Comparison of ENCODE assay signal across 8 cellular contexts in the genomic region with DNA sequence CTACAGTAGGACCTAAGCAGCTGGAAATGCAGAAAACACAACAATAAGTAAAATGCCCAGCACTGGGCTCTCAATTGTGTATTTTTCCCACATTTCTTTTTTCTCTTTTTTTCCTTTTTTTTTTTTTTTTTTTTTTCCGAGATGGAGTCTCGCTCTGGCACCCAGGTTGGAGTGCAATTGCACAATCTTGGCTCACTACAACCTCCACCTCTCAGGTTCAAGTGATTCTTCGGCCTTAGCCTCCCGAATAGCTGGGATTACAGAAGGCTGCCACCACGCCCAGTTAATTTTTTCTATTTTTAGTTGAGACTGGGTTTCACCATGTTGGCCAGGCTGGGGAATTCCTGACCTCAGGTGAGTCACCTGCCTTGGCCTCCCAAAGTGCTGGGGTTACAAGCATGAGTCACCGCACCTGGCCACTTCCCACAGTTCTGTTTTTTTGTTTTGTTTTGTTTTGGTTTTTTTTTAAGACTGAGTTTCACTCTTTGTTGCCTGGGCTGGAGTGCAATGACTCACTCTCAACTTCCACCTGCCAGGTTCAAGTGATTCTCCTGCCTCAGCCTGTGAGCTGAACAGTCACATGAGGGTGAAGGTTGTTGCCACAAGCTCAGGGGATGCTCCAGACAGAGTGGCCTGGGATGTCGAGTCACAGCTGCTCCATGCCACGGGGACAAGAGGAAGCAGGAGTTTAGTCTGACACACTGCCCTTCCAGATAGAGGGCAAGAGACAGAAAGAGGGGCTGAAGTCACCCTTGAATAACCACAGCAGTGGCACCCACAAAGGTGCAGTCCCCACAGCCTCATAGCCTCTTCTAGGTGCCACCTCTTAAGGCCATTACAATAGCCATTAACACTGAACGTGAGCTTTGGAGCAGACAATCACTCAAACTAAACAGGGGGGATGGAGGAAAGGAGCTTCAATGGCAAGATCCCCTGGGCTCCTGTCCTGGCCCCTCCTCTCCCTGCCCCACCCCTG. TPM values are rescaled to one million over a fixed set of nuclear protein-coding genes. Genes with fewer than 3 reads are reported as not detected.
A peak's percentile ranks its signal among the peaks of the same experiment; 100 is the strongest.
DNase-seq lines count a peak whose midpoint lies in the region; ATAC-seq and TF ChIP-seq lines count a peak whose summit lies in the region.
"Not testable (repeated sequence)": the region's sequence is repeated elsewhere in the genome, so short reads cannot be mapped to it uniquely, and the experiment has no call there.

No MANE protein-coding gene starts in this region.

- peaks cover 0 to 25% of the 10 kb centered on the region in 2 donors for H3K4me1 Mint-ChIP-seq in natural killer cell

- in situ Hi-C loops in GM13977 (cut with MboI; ENCODE audit: low pct_unique_long_range_greater_than_20kb, low sequenced_read_pairs, unreplicated experiment); GM23248 (cut with MboI): not testable (repeated sequence)

- H3K27me3 ChIP-seq in GM23248 (replicated peaks; ENCODE audit: insufficient read depth), result not testable (repeated sequence)

- H3K9me3 ChIP-seq in GM23248 (ENCODE audit: low read depth), result not testable (repeated sequence)

- not testable (repeated sequence) for H4K20me1 ChIP-seq in GM23248 (ENCODE audit: insufficient read depth)

- not testable (repeated sequence) for H3K9me3 Mint-ChIP-seq in natural killer cell

- H3F3A ChIP-seq in GM23248 (ENCODE audit: insufficient read depth), result not testable (repeated sequence)

- 82 to 83% methylated on average over 6 to 9 of the region's 9 CpGs for WGBS in GM23248 (ENCODE audit: low coverage in 1 of 2, low lambda C conversion rate in 2 of 2, missing lambda C conversion rate in 2 of 2), 2 experiments

- H3K4me3 Mint-ChIP-seq in natural killer cell, result not testable (repeated sequence)

- not testable (repeated sequence) for H3K36me3 Mint-ChIP-seq in natural killer cell

- H3K9me2 ChIP-seq in GM23248 (ENCODE audit: insufficient read depth), result not testable (repeated sequence)

- peak; percentile 53 for ATAC-seq in HG03469 (IDR thresholded peaks at IDR 0.05; ENCODE audit: unreplicated experiment)
- ATAC-seq in natural killer cell, result peak in 2 of 3 donors; percentile 22 to 24
- peak; percentile 78 for ATAC-seq in stimulated activated naive CD8-positive, alpha-beta T cell treated with anti-CD3 and anti-CD28 coated beads, Interleukin-15, Interleukin-2, amounts not matched to agents 100 U/mL and 50 U/mL, for 24 hours

- not testable (repeated sequence) for H3K27me3 Mint-ChIP-seq in natural killer cell (ENCODE audit: low read depth in 2 of 2)

- H3K4me1 ChIP-seq in GM23248 (ENCODE audit: insufficient read depth), result peaks cover 11% of the 10 kb centered on the region

- not testable (repeated sequence) for H3K79me2 ChIP-seq in GM23248 (ENCODE audit: insufficient read depth)

- H3K4me3 ChIP-seq in GM23248, result not testable (repeated sequence)

- peak overlapping the region in 1 of 2 donors; percentile 42 for H3K27ac Mint-ChIP-seq in natural killer cell

- not testable (repeated sequence) for H2AFZ ChIP-seq in GM23248

- DNase-seq in GM13977 (ENCODE audit: low spot score) (peak; percentile 65), GM23248 (peak; percentile 10), NCI-H748 treated with DMSO at 0.1 percent for 48 hours (lab: John Stamatoyannopoulos, UW) (peak; percentile 21)
- peak; percentile 42 to 60 for DNase-seq in activated CD8-positive, alpha-beta memory T cell treated with anti-CD3 and anti-CD28 coated beads for 1 hour (ENCODE audit: extremely low read depth in 1 of 2, low read depth in 1 of 2)
- peak; percentile 81 for DNase-seq in central memory CD4-positive, alpha-beta T cell
- DNase-seq in natural killer cell, result not testable (repeated sequence)
- peak; percentile 66 for DNase-seq in stimulated activated naive CD8-positive, alpha-beta T cell treated with anti-CD3 and anti-CD28 coated beads, Interleukin-15, Interleukin-2, amounts not matched to agents 100 U/mL and 50 U/mL, for 24 hours

- intact Hi-C loops in natural killer cell (cut with micrococcal nuclease), result not testable (repeated sequence)

- TF ChIP-seq CTCF in GM13977 (IDR thresholded peaks at IDR 0.05; ENCODE audit: extremely low read depth, insufficient read depth, missing control alignments); natural killer cell (IDR thresholded peaks at IDR 0.05): not testable (repeated sequence)

- H3K36me3 ChIP-seq in GM23248 (ENCODE audit: low read depth), result not testable (repeated sequence)

- H3K27ac ChIP-seq in GM23248, result not testable (repeated sequence)

- H3K9ac ChIP-seq in GM23248, result not testable (repeated sequence)

- H3K4me2 ChIP-seq in GM23248 (ENCODE audit: unreplicated experiment), result not testable (repeated sequence)

RNA-seq across cellular contexts. Expression of a gene that starts 2.9 kb away (rescaled TPM):
- total RNA-seq in GM23248 (2014; rRNA removed; shearing (Covaris generic)), result 2.3 and 4.1 TPM in 2 replicates
- 10.6 and 11.9 TPM in 2 replicates for polyA plus RNA-seq in GM23248 (2016; fragmentation: Nextera tagmentation; extraction: Ambion mirVana)
- 1 to 10 TPM; 1.7 to 2.3 (median 2.2) TPM for total RNA-seq in natural killer cell

RNA-seq across cellular contexts. Expression of a gene that starts 27.7 kb away (rescaled TPM):
- total RNA-seq in GM23248 (2014; rRNA removed; shearing (Covaris generic)), result not detected in 2 replicates
- not detected in 2 replicates for polyA plus RNA-seq in GM23248 (2016; fragmentation: Nextera tagmentation; extraction: Ambion mirVana)
- 10 to 100 TPM in 1 of 3 donors, 1 to 10 TPM in 1, under 1 TPM in 1; 0.66 to 48.1 (median 4.3) TPM for total RNA-seq in natural killer cell

RNA-seq across cellular contexts. Expression of a gene that starts 29.0 kb away (rescaled TPM):
- total RNA-seq in GM23248 (2014; rRNA removed; shearing (Covaris generic)), result 6.6 and 7.6 TPM in 2 replicates
- polyA plus RNA-seq in GM23248 (2016; fragmentation: Nextera tagmentation; extraction: Ambion mirVana), result 104 and 111 TPM in 2 replicates
- 100 to 1,000 TPM; 144 to 168 (median 155) TPM for total RNA-seq in natural killer cell

RNA-seq across cellular contexts. Expression of a gene that starts 35.9 kb away (rescaled TPM):
- total RNA-seq in GM23248 (2014; rRNA removed; shearing (Covaris generic)), result 0.13 and 1.3 TPM in 2 replicates
- polyA plus RNA-seq in GM23248 (2016; fragmentation: Nextera tagmentation; extraction: Ambion mirVana), result 0.98 and 1.0 TPM in 2 replicates
- total RNA-seq in natural killer cell, result 10 to 100 TPM; 33.0 to 46.8 (median 37.9) TPM

RNA-seq across cellular contexts. Expression of a gene that starts 55.6 kb away (rescaled TPM):
- 0.51 and 10.1 TPM in 2 replicates for total RNA-seq in GM23248 (2014; rRNA removed; shearing (Covaris generic))
- polyA plus RNA-seq in GM23248 (2016; fragmentation: Nextera tagmentation; extraction: Ambion mirVana), result 6.2 and 7.3 TPM in 2 replicates
- total RNA-seq in natural killer cell, result 10 to 100 TPM; 30.1 to 54.4 (median 41.0) TPM

Comparison
In these comparisons a context has a peak if more than half of its experiments do, and no peak if none do; other contexts are left out.
1. ATAC-seq: peak in every context shown above with its lines; median percentile 78 in stimulated activated naive CD8-positive, alpha-beta T cell treated with anti-CD3 and anti-CD28 coated beads, Interleukin-15, Interleukin-2, amounts not matched to agents 100 U/mL and 50 U/mL, for 24 hours; 53 in HG03469; 23 in natural killer cell.
2. RNA of a gene that starts 29.0 kb away (total RNA-seq): 144 to 168 TPM in natural killer cell; 6.6 to 7.6 TPM in GM23248; every median in the first group is over 10 times any median in the second.